In genomic region chr6:36873115-36873514, GRCh38 we compare ENCODE assay signal across 1 cellular context.
TF ChIP-seq lines count a peak whose summit lies in the region.

No MANE protein-coding gene starts in this region.

TF ChIP-seq in endothelial cell of umbilical vein, 7 proteins besides CTCF, POLR2A, EP300 and RAD21:
- no peak for TF ChIP-seq POLR2AphosphoS5 (IDR thresholded peaks at IDR 0.05; ENCODE audit: insufficient read depth, low read depth, low read length)
- TF ChIP-seq MYC (IDR thresholded peaks at IDR 0.05; ENCODE audit: low read depth, low read length), result no peak
- no peak for TF ChIP-seq GATA2 (IDR thresholded peaks at IDR 0.05; ENCODE audit: insufficient read depth, insufficient read length, low read depth, low read length)
- no peak for TF ChIP-seq JUN (IDR thresholded peaks at IDR 0.05; ENCODE audit: borderline replicate concordance, insufficient read depth, insufficient read length, low read depth)
- no peak for TF ChIP-seq FOS (IDR thresholded peaks at IDR 0.05; ENCODE audit: borderline replicate concordance, insufficient read depth, low read length)
- no peak for TF ChIP-seq MAX (IDR thresholded peaks at IDR 0.05; ENCODE audit: insufficient read depth, insufficient read length)
- no peak for TF ChIP-seq EZH2 (IDR thresholded peaks at IDR 0.05; ENCODE audit: borderline replicate concordance, low read depth, low read length, severe bottlenecking)
